Comparison of ENCODE assay signal across 1 cellular context in genomic region chr3:190552021-190552420, GRCh38.
TF ChIP-seq lines count a peak whose summit lies in the region.

No MANE protein-coding gene starts in this region.

TF ChIP-seq in GM23338, 12 proteins besides CTCF, POLR2A, EP300 and RAD21 (continued from another document):
- no peak for TF ChIP-seq ZNF462 (CRISPR knock-in tag; IDR thresholded peaks at IDR 0.05)
- TF ChIP-seq ETS1 (IDR thresholded peaks at IDR 0.05): no peak
- no peak for TF ChIP-seq NANOG (IDR thresholded peaks at IDR 0.05; ENCODE audit: borderline replicate concordance)
- TF ChIP-seq ZNF114 (CRISPR knock-in tag; IDR thresholded peaks at IDR 0.05): no peak
- no peak for TF ChIP-seq ZNF331 (CRISPR knock-in tag; IDR thresholded peaks at IDR 0.05; ENCODE audit: low read depth)
